ENCODE assay signal across 1 cellular context in the genomic region with DNA sequence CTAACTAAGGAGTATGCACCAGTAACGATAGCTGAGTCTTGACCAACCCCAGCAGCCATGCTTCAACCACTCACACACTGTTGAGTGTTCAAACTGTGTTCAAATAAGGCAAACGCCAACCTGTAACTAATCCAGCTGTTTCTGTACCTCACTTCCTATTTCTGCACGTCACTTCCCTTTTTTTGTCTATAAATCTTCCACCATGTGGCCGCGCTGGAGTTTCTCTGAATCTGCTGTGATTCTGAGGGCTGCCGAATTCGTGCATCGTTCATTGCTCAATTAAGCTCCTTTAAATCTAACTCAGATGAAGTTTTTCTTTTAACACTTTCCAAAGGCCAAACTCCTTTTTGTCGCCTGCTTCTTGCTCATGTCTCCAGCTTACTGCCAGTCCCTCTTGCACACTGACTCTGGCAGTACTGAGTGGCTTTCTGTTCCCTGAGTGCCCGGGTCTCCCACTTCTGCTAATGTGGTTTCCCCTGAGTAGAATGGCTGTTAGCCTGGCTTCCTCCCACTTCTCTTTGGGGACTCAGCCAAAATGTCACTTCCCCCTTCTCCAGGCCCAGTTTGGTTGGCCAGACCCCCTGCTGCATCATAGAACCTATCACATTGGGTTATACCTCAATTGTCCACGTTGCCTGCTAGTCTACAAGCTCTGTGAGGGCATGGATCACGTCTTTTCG.
TF ChIP-seq lines count a peak whose summit lies in the region.

No MANE protein-coding gene starts in this region.

TF ChIP-seq in K562, 482 proteins besides CTCF, POLR2A, EP300 and RAD21 (continues in another document):
- TF ChIP-seq, protein P1, sequence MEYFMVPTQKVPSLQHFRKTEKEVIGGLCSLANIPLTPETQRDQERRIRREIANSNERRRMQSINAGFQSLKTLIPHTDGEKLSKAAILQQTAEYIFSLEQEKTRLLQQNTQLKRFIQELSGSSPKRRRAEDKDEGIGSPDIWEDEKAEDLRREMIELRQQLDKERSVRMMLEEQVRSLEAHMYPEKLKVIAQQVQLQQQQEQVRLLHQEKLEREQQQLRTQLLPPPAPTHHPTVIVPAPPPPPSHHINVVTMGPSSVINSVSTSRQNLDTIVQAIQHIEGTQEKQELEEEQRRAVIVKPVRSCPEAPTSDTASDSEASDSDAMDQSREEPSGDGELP (CRISPR knock-in tag; IDR thresholded peaks at IDR 0.05; ENCODE audit: borderline replicate concordance), result no peak
- TF ChIP-seq SPI1 (IDR thresholded peaks at IDR 0.05; ENCODE audit: borderline replicate concordance, low read depth, low read length) (peak; percentile 82), CEBPB (tag; IDR thresholded peaks at IDR 0.05) (no peak), CREM (IDR thresholded peaks at IDR 0.05; ENCODE audit: low read depth) (peak; percentile 55), KDM1A (IDR thresholded peaks at IDR 0.05) (no peak), HDAC2 (IDR thresholded peaks at IDR 0.05) (no peak), CBFB (CRISPR knock-in tag; IDR thresholded peaks at IDR 0.05) (no peak), ZNF239 (CRISPR knock-in tag; IDR thresholded peaks at IDR 0.05) (no peak), JUN (IDR thresholded peaks at IDR 0.05; ENCODE audit: borderline replicate concordance, low read depth, low read length) (no peak), JUN (CRISPR knock-in tag; IDR thresholded peaks at IDR 0.05; ENCODE audit: borderline replicate concordance) (no peak), KAT7 (CRISPR knock-in tag; IDR thresholded peaks at IDR 0.05; ENCODE audit: borderline replicate concordance) (no peak), ZNF408 (CRISPR knock-in tag; IDR thresholded peaks at IDR 0.05; ENCODE audit: low read depth) (no peak), MCM3 (IDR thresholded peaks at IDR 0.05) (no peak), BHLHE40 (IDR thresholded peaks at IDR 0.05; ENCODE audit: low read length) (no peak), RBM14 (IDR thresholded peaks at IDR 0.05; ENCODE audit: borderline replicate concordance, insufficient read depth, low read depth, low read length) (no peak), HLTF (IDR thresholded peaks at IDR 0.05) (no peak), ZNF444 (CRISPR knock-in tag; IDR thresholded peaks at IDR 0.05) (no peak), XRCC4 (IDR thresholded peaks at IDR 0.05; ENCODE audit: extremely low read depth, insufficient read depth, insufficient read length) (no peak), TCFL5 (CRISPR knock-in tag; conservative IDR thresholded peaks at IDR 0.05) (no peak), PHB2 (IDR thresholded peaks at IDR 0.05; ENCODE audit: low read depth) (no peak), SREBF2 (CRISPR knock-in tag; IDR thresholded peaks at IDR 0.05) (no peak), SP1 (CRISPR knock-in tag; IDR thresholded peaks at IDR 0.05) (no peak), ERF (CRISPR knock-in tag; IDR thresholded peaks at IDR 0.05) (no peak), MECOM (CRISPR knock-in tag; IDR thresholded peaks at IDR 0.05) (no peak), ZNF212 (CRISPR knock-in tag; IDR thresholded peaks at IDR 0.05) (no peak), NFIC (IDR thresholded peaks at IDR 0.05) (no peak), CCNT2 (IDR thresholded peaks at IDR 0.05; ENCODE audit: borderline replicate concordance, extremely low read depth, insufficient read length, low read depth, low read length) (no peak), PCBP2 (IDR thresholded peaks at IDR 0.05; ENCODE audit: low read depth, low read length, poor library complexity, severe bottlenecking) (no peak), MEIS2 (IDR thresholded peaks at IDR 0.05; ENCODE audit: partially characterized antibody) (peak; percentile 23), ETV1 (tag; conservative IDR thresholded peaks at IDR 0.05; ENCODE audit: low read depth) (no peak), ZNF830 (CRISPR knock-in tag; IDR thresholded peaks at IDR 0.05) (no peak), ZKSCAN8 (CRISPR knock-in tag; IDR thresholded peaks at IDR 0.05) (no peak)
- TF ChIP-seq, protein P2, sequence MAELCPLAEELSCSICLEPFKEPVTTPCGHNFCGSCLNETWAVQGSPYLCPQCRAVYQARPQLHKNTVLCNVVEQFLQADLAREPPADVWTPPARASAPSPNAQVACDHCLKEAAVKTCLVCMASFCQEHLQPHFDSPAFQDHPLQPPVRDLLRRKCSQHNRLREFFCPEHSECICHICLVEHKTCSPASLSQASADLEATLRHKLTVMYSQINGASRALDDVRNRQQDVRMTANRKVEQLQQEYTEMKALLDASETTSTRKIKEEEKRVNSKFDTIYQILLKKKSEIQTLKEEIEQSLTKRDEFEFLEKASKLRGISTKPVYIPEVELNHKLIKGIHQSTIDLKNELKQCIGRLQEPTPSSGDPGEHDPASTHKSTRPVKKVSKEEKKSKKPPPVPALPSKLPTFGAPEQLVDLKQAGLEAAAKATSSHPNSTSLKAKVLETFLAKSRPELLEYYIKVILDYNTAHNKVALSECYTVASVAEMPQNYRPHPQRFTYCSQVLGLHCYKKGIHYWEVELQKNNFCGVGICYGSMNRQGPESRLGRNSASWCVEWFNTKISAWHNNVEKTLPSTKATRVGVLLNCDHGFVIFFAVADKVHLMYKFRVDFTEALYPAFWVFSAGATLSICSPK (IDR thresholded peaks at IDR 0.05; ENCODE audit: borderline replicate concordance), result no peak
- TF ChIP-seq, protein P3, sequence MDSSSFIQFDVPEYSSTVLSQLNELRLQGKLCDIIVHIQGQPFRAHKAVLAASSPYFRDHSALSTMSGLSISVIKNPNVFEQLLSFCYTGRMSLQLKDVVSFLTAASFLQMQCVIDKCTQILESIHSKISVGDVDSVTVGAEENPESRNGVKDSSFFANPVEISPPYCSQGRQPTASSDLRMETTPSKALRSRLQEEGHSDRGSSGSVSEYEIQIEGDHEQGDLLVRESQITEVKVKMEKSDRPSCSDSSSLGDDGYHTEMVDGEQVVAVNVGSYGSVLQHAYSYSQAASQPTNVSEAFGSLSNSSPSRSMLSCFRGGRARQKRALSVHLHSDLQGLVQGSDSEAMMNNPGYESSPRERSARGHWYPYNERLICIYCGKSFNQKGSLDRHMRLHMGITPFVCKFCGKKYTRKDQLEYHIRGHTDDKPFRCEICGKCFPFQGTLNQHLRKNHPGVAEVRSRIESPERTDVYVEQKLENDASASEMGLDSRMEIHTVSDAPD (CRISPR knock-in tag; IDR thresholded peaks at IDR 0.05), result no peak
- TF ChIP-seq, protein P4, sequence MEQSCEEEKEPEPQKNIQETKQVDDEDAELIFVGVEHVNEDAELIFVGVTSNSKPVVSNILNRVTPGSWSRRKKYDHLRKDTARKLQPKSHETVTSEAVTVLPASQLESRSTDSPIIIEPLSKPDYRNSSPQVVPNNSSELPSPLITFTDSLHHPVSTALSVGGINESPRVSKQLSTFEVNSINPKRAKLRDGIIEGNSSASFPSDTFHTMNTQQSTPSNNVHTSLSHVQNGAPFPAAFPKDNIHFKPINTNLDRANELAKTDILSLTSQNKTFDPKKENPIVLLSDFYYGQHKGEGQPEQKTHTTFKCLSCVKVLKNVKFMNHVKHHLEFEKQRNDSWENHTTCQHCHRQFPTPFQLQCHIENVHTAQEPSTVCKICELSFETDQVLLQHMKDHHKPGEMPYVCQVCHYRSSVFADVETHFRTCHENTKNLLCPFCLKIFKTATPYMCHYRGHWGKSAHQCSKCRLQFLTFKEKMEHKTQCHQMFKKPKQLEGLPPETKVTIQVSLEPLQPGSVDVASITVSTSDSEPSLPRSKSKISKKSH (CRISPR knock-in tag; IDR thresholded peaks at IDR 0.05), result no peak
- TF ChIP-seq, protein P5, sequence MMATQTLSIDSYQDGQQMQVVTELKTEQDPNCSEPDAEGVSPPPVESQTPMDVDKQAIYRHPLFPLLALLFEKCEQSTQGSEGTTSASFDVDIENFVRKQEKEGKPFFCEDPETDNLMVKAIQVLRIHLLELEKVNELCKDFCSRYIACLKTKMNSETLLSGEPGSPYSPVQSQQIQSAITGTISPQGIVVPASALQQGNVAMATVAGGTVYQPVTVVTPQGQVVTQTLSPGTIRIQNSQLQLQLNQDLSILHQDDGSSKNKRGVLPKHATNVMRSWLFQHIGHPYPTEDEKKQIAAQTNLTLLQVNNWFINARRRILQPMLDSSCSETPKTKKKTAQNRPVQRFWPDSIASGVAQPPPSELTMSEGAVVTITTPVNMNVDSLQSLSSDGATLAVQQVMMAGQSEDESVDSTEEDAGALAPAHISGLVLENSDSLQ (IDR thresholded peaks at IDR 0.05), result 0 out of 2 replicates have a peak, but pooled peaks have one; percentile 19
- TF ChIP-seq, protein P6, sequence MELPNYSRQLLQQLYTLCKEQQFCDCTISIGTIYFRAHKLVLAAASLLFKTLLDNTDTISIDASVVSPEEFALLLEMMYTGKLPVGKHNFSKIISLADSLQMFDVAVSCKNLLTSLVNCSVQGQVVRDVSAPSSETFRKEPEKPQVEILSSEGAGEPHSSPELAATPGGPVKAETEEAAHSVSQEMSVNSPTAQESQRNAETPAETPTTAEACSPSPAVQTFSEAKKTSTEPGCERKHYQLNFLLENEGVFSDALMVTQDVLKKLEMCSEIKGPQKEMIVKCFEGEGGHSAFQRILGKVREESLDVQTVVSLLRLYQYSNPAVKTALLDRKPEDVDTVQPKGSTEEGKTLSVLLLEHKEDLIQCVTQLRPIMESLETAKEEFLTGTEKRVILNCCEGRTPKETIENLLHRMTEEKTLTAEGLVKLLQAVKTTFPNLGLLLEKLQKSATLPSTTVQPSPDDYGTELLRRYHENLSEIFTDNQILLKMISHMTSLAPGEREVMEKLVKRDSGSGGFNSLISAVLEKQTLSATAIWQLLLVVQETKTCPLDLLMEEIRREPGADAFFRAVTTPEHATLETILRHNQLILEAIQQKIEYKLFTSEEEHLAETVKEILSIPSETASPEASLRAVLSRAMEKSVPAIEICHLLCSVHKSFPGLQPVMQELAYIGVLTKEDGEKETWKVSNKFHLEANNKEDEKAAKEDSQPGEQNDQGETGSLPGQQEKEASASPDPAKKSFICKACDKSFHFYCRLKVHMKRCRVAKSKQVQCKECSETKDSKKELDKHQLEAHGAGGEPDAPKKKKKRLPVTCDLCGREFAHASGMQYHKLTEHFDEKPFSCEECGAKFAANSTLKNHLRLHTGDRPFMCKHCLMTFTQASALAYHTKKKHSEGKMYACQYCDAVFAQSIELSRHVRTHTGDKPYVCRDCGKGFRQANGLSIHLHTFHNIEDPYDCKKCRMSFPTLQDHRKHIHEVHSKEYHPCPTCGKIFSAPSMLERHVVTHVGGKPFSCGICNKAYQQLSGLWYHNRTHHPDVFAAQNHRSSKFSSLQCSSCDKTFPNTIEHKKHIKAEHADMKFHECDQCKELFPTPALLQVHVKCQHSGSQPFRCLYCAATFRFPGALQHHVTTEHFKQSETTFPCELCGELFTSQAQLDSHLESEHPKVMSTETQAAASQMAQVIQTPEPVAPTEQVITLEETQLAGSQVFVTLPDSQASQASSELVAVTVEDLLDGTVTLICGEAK (IDR thresholded peaks at IDR 0.05), result peak; percentile 70; the same call in 1 of the 2 replicates
- TF ChIP-seq, protein P6 (CRISPR knock-in tag; IDR thresholded peaks at IDR 0.05), result no peak
- TF ChIP-seq, protein P7, sequence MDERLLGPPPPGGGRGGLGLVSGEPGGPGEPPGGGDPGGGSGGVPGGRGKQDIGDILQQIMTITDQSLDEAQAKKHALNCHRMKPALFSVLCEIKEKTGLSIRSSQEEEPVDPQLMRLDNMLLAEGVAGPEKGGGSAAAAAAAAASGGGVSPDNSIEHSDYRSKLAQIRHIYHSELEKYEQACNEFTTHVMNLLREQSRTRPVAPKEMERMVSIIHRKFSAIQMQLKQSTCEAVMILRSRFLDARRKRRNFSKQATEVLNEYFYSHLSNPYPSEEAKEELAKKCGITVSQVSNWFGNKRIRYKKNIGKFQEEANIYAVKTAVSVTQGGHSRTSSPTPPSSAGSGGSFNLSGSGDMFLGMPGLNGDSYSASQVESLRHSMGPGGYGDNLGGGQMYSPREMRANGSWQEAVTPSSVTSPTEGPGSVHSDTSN (CRISPR knock-in tag; IDR thresholded peaks at IDR 0.05; ENCODE audit: low read depth), result no peak
- TF ChIP-seq, protein P7 (tag; conservative IDR thresholded peaks at IDR 0.05; ENCODE audit: low read depth), result 0 out of 2 replicates have a peak, but pooled peaks have one; percentile 28
- TF ChIP-seq, protein P8, sequence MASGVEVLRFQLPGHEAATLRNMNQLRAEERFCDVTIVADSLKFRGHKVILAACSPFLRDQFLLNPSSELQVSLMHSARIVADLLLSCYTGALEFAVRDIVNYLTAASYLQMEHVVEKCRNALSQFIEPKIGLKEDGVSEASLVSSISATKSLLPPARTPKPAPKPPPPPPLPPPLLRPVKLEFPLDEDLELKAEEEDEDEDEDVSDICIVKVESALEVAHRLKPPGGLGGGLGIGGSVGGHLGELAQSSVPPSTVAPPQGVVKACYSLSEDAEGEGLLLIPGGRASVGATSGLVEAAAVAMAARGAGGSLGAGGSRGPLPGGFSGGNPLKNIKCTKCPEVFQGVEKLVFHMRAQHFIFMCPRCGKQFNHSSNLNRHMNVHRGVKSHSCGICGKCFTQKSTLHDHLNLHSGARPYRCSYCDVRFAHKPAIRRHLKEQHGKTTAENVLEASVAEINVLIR (CRISPR knock-in tag; IDR thresholded peaks at IDR 0.05), result peak; percentile 54; the same call in 1 of the 2 replicates
